ENCODE assay signal across 23 cellular contexts in the genomic region with DNA sequence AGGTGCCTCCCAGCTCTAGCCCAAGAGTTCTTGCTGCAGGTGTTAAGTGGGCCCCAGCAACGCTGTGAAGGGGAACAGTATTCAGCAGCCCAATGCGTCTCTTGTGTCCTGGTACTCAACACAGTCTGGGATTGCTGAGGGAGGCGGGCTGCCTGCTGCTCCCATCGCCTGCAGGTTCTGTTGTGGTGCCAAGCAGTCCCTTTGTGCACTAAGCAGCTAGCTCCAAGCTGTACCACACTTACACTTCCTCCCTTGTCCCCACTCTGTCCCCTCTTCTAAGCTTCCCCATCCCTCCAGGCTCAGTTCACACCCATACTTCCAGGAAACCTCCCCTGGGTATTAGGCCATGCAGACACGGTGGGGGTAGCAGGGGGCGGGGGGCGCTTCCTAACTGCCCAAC.
DNase-seq lines count a peak whose midpoint lies in the region; ATAC-seq and TF ChIP-seq lines count a peak whose summit lies in the region.
"Had no signal": no experiment of that assay in that cellular context is flagged by ENCODE, and none has a peak within 500 bp of the region (broad histone marks: within the 10 kb centered on the region; RNA-seq: fewer than 3 reads in every experiment).

No MANE protein-coding gene starts in this region.

- H4K20me1 ChIP-seq in BLaER1 treated with 17β-estradiol and CSF1 and Interleukin-3, amounts not matched to agents 10 nM and 100 nM: no peaks in the 10 kb centered on the region; a peak in 3 of 22 replicates
- no peaks in the 10 kb centered on the region for H4K20me1 ChIP-seq in OCI-LY7 (ENCODE audit: insufficient read depth, low read length)

- ATAC-seq in activated CD8-positive, alpha-beta T cell treated with anti-CD3 and anti-CD28 coated beads, Interleukin-2, amount 10 ng/mL, durations not matched to agents 7 days and 5 days: no peak
- no peak for ATAC-seq in effector memory CD8-positive, alpha-beta T cell (replicated peaks)
- no peak for ATAC-seq in GM19035 (IDR thresholded peaks at IDR 0.05; ENCODE audit: unreplicated experiment)
- ATAC-seq: Panc1 had no signal

- peaks cover 8 to 32% (median 17%) of the 10 kb centered on the region in 11 experiments; a peak in 20 of 22 replicates for H3K36me3 ChIP-seq in BLaER1 treated with 17β-estradiol and CSF1 and Interleukin-3, amounts not matched to agents 10 nM and 100 nM
- no peaks in the 10 kb centered on the region for H3K36me3 ChIP-seq in OCI-LY7 (ENCODE audit: insufficient read depth, low read length)
- H3K36me3 ChIP-seq: MG63 had no signal

- H3K27me3 Mint-ChIP-seq in activated CD8-positive, alpha-beta T cell treated with anti-CD3 and anti-CD28 coated beads, Interleukin-2, amount 10 ng/mL, durations not matched to agents 7 days and 5 days (ENCODE audit: low read depth): no peaks in the 10 kb centered on the region
- no peaks in the 10 kb centered on the region for H3K27me3 Mint-ChIP-seq in effector memory CD8-positive, alpha-beta T cell
- H3K27me3 Mint-ChIP-seq in CD14-positive monocyte (ENCODE audit: low read depth in 3 of 3): peaks cover 0 to 4% (median 0%) of the 10 kb centered on the region in 3 donors

- no peak overlapping the region for H3K4me3 ChIP-seq in BLaER1 treated with 17β-estradiol and CSF1 and Interleukin-3, amounts not matched to agents 10 nM and 100 nM
- H3K4me3 ChIP-seq in OCI-LY7 (ENCODE audit: low read depth, low read length, poor library complexity, severe bottlenecking): no peak overlapping the region
- H3K4me3 ChIP-seq: MG63 had no signal

- TF ChIP-seq CTCF in OCI-LY7 (conservative IDR thresholded peaks at IDR 0.05; ENCODE audit: low read length): no peak
- TF ChIP-seq CTCF in CD14-positive monocyte (IDR thresholded peaks at IDR 0.05): no peak

- H3K9ac ChIP-seq in BLaER1 treated with 17β-estradiol and CSF1 and Interleukin-3, amounts not matched to agents 10 nM and 100 nM: peak overlapping the region in 2 of 11 experiments; percentile 37 to 44; a peak in 2 of 22 replicates

- peaks cover 24 to 33% (median 28%) of the 10 kb centered on the region in 11 experiments for H3K9me3 ChIP-seq in BLaER1 treated with 17β-estradiol and CSF1 and Interleukin-3, amounts not matched to agents 10 nM and 100 nM (replicated peaks in 1 of 11)
- no peaks in the 10 kb centered on the region for H3K9me3 ChIP-seq in OCI-LY7 (ENCODE audit: low read length)

- no peaks in the 10 kb centered on the region for H3K9me2 ChIP-seq in OCI-LY7 (ENCODE audit: insufficient read depth, low read length)

- intact Hi-C loops in OCI-LY7 (cut with micrococcal nuclease; ENCODE audit: unreplicated experiment): no loop called here
- intact Hi-C loops in CD14-positive monocyte (cut with micrococcal nuclease): no loop called here

- H3K27ac Mint-ChIP-seq in activated CD8-positive, alpha-beta T cell treated with anti-CD3 and anti-CD28 coated beads, Interleukin-2, amount 10 ng/mL, durations not matched to agents 7 days and 5 days: no peak overlapping the region
- peak overlapping the region in 1 of 2 donors; percentile 85 for H3K27ac Mint-ChIP-seq in effector memory CD8-positive, alpha-beta T cell
- no peak overlapping the region for H3K27ac Mint-ChIP-seq in CD14-positive monocyte

- POLR2A ChIA-PET in OCI-LY7 (lab: Charles Lee): interaction anchor here (1.0 to 1.3 kb wide), 2 partner anchors 11 to 13 kb away, joined by 3 to 4 read pairs; no protein-coding TSS in a partner anchor
- POLR2A ChIA-PET in activated CD8-positive, alpha-beta T cell treated with anti-CD3 and anti-CD28 coated beads, Interleukin-2, amount 10 ng/mL, durations not matched to agents 7 days and 5 days (lab: Charles Lee): no interaction called here

- no peaks in the 10 kb centered on the region for H3K36me3 Mint-ChIP-seq in activated CD8-positive, alpha-beta T cell treated with anti-CD3 and anti-CD28 coated beads, Interleukin-2, amount 10 ng/mL, durations not matched to agents 7 days and 5 days (ENCODE audit: low read depth)
- peaks cover 10% of the 10 kb centered on the region for H3K36me3 Mint-ChIP-seq in effector memory CD8-positive, alpha-beta T cell (ENCODE audit: insufficient read depth)
- H3K36me3 Mint-ChIP-seq in CD14-positive monocyte: peaks cover 2 to 9% of the 10 kb centered on the region in 2 donors

- H2AFZ ChIP-seq in OCI-LY7 (ENCODE audit: low read length): no peak overlapping the region

- CTCF ChIA-PET in OCI-LY7 (lab: Charles Lee; ENCODE audit: unreplicated experiment): no interaction called here
- CTCF ChIA-PET in activated CD8-positive, alpha-beta T cell treated with anti-CD3 and anti-CD28 coated beads, Interleukin-2, amount 10 ng/mL, durations not matched to agents 7 days and 5 days (lab: Charles Lee): no interaction called here

- no peaks in the 10 kb centered on the region for H3K27me3 ChIP-seq in BLaER1 treated with 17β-estradiol and CSF1 and Interleukin-3, amounts not matched to agents 10 nM and 100 nM
- no peaks in the 10 kb centered on the region for H3K27me3 ChIP-seq in layer of hippocampus (ENCODE audit: control insufficient read depth, insufficient read depth, low read length)
- H3K27me3 ChIP-seq: MG63 had no signal

- peaks cover 3% of the 10 kb centered on the region for H3K4me1 Mint-ChIP-seq in activated CD8-positive, alpha-beta T cell treated with anti-CD3 and anti-CD28 coated beads, Interleukin-2, amount 10 ng/mL, durations not matched to agents 7 days and 5 days (ENCODE audit: low read depth)
- peaks cover 5 to 10% of the 10 kb centered on the region in 2 donors for H3K4me1 Mint-ChIP-seq in effector memory CD8-positive, alpha-beta T cell (ENCODE audit: low read depth in 2 of 2)
- H3K4me1 Mint-ChIP-seq in CD14-positive monocyte: peaks cover 3% of the 10 kb centered on the region
- H3K4me1 Mint-ChIP-seq: CD8-positive, alpha-beta memory T cell had no signal

- peak overlapping the region in 10 of 11 experiments; percentile 32 to 83 (median 73); a peak in 21 of 22 replicates for H3K4me2 ChIP-seq in BLaER1 treated with 17β-estradiol and CSF1 and Interleukin-3, amounts not matched to agents 10 nM and 100 nM
- H3K4me2 ChIP-seq in OCI-LY7 (ENCODE audit: low read length): peak overlapping the region; percentile 3; the same call in 1 of the 2 replicates

- DNase-seq in OCI-LY7 (ENCODE audit: low spot score): no peak
- peak; percentile 32 for DNase-seq in putamen (ENCODE audit: low spot score)
- DNase-seq in activated CD8-positive, alpha-beta T cell treated with anti-CD3 and anti-CD28 coated beads, Interleukin-2, amount 10 ng/mL, durations not matched to agents 7 days and 5 days: no peak
- no peak for DNase-seq in effector memory CD8-positive, alpha-beta T cell
- no peak for DNase-seq in CD14-positive monocyte (ENCODE audit: low spot score)
- DNase-seq: CD8-positive, alpha-beta memory T cell; DMS 273 treated with DMSO at 0.1 percent for 48 hours; DMS79; KBM-7; MG63; NCI-H1105 treated with DMSO at 0.1 percent for 48 hours; NCI-H146; NCI-H2029; NCI-H2227 treated with DMSO at 0.1 percent for 48 hours; NCI-H510A; NCI-H69; SHP77 had no signal

- H3K9me3 Mint-ChIP-seq in activated CD8-positive, alpha-beta T cell treated with anti-CD3 and anti-CD28 coated beads, Interleukin-2, amount 10 ng/mL, durations not matched to agents 7 days and 5 days (ENCODE audit: insufficient read depth): no peaks in the 10 kb centered on the region
- peaks cover 0 to 3% of the 10 kb centered on the region in 2 donors for H3K9me3 Mint-ChIP-seq in effector memory CD8-positive, alpha-beta T cell
- peaks cover 6 to 26% (median 19%) of the 10 kb centered on the region in 7 donors for H3K9me3 Mint-ChIP-seq in CD14-positive monocyte

- no peak overlapping the region for H3K4me3 Mint-ChIP-seq in activated CD8-positive, alpha-beta T cell treated with anti-CD3 and anti-CD28 coated beads, Interleukin-2, amount 10 ng/mL, durations not matched to agents 7 days and 5 days
- H3K4me3 Mint-ChIP-seq in effector memory CD8-positive, alpha-beta T cell: no peak overlapping the region
- H3K4me3 Mint-ChIP-seq in CD14-positive monocyte: no peak overlapping the region
- H3K4me3 Mint-ChIP-seq: CD8-positive, alpha-beta memory T cell had no signal

- BruUV-seq in OCI-LY7 (replicated peaks; lab: Mats Ljungman, UMichigan): no TSS peak

- peaks cover 13 to 32% (median 29%) of the 10 kb centered on the region in 10 experiments for H3K4me1 ChIP-seq in BLaER1 treated with 17β-estradiol and CSF1 and Interleukin-3, amounts not matched to agents 10 nM and 100 nM
- peaks cover 5% of the 10 kb centered on the region for H3K4me1 ChIP-seq in OCI-LY7 (ENCODE audit: insufficient read depth, low read length, poor library complexity, severe bottlenecking)

- H3K79me2 ChIP-seq in OCI-LY7 (ENCODE audit: insufficient read depth, low read depth, low read length): no peaks in the 10 kb centered on the region

- H3K27ac ChIP-seq in BLaER1 treated with 17β-estradiol and CSF1 and Interleukin-3, amounts not matched to agents 10 nM and 100 nM: peak overlapping the region in 4 of 11 experiments; percentile 28 to 54 (median 40); a peak in 4 of 22 replicates
- H3K27ac ChIP-seq in OCI-LY7 (ENCODE audit: low read depth, low read length, poor library complexity, severe bottlenecking) (no peak overlapping the region), layer of hippocampus (ENCODE audit: low read depth, low read length) (peak overlapping the region; percentile 27)
- H3K27ac ChIP-seq: C4-2B, RWPE1 had no signal
